Comparison of ENCODE assay signal across 19 cellular contexts in genomic region chr5:125528881-125529280, GRCh38.
"Had no signal": no experiment of that assay in that cellular context is flagged by ENCODE, and none has a peak within 500 bp of the region (broad histone marks: within the 10 kb centered on the region; RNA-seq: fewer than 3 reads in every experiment).

No MANE protein-coding gene starts in this region.

- H3K27me3 ChIP-seq: breast epithelium had no signal

- H3K27ac ChIP-seq: breast epithelium had no signal

- H3K36me3 ChIP-seq: breast epithelium had no signal

- H3K4me3 Mint-ChIP-seq: activated CD8-positive, alpha-beta T cell treated with anti-CD3 and anti-CD28 coated beads for 36 hours; activated naive CD4-positive, alpha-beta T cell treated with anti-CD3 and anti-CD28 coated beads, Interleukin-2, amount 10 ng/mL, durations not matched to agents 7 days and 5 days; activated naive CD8-positive, alpha-beta T cell treated with anti-CD3 and anti-CD28 coated beads for 36 hours; activated T-cell treated with anti-CD3 and anti-CD28 coated beads, Interleukin-2, amount 50 U/mL, for 72 hours; T-helper 1 cell treated with Interleukin-12 subunit alpha and Interleukin-12 subunit beta and Interleukin-4 antibody, amounts not matched to agents 30 μg/mL and 1 μg/mL, for 36 hours had no signal

- ATAC-seq: activated CD4-positive, CD25-positive, alpha-beta regulatory T cell treated with anti-CD3 and anti-CD28 coated beads, Interleukin-2, amount 50 U/mL, for 24 hours; activated CD8-positive, alpha-beta T cell treated with anti-CD3 and anti-CD28 coated beads for 36 hours; activated T-cell treated with anti-CD3 and anti-CD28 coated beads, Interleukin-2, amount 50 U/mL, for 72 hours had no signal

- H3K27me3 Mint-ChIP-seq: activated CD8-positive, alpha-beta T cell treated with anti-CD3 and anti-CD28 coated beads for 36 hours; activated naive CD4-positive, alpha-beta T cell treated with anti-CD3 and anti-CD28 coated beads, Interleukin-2, amount 10 ng/mL, durations not matched to agents 7 days and 5 days; activated naive CD8-positive, alpha-beta T cell treated with anti-CD3 and anti-CD28 coated beads for 36 hours had no signal

- DNase-seq: activated CD4-positive, alpha-beta T cell treated with anti-CD3 and anti-CD28 coated beads for 4 hours; activated CD8-positive, alpha-beta memory T cell treated with anti-CD3 and anti-CD28 coated beads, Interleukin-2, amount 50 U/mL, for 4 hours; activated CD8-positive, alpha-beta T cell treated with anti-CD3 and anti-CD28 coated beads for 36 hours; activated gamma-delta T cell treated with Interleukin-2 at 50 U/mL for 16 hours; activated naive CD4-positive, alpha-beta T cell treated with anti-CD3 and anti-CD28 coated beads, Interleukin-2, amount 10 ng/mL, durations not matched to agents 7 days and 5 days; activated naive CD8-positive, alpha-beta T cell treated with anti-CD3 and anti-CD28 coated beads for 36 hours; activated T-cell treated with anti-CD3 and anti-CD28 coated beads, Interleukin-2, amount 50 U/mL, for 72 hours; anterior cingulate cortex; caudate nucleus; NCI-H1105 treated with DMSO at 0.1 percent for 48 hours; NCI-H1436 treated with DMSO at 0.1 percent for 48 hours; NCI-H1930; NCI-H2171 treated with DMSO at 0.1 percent for 48 hours; NCI-H510A treated with DMSO at 0.1 percent for 48 hours; SHP77 treated with DMSO at 0.1 percent for 48 hours had no signal

- H3K9me3 Mint-ChIP-seq: activated CD8-positive, alpha-beta T cell treated with anti-CD3 and anti-CD28 coated beads for 36 hours had no signal

- H3K4me1 ChIP-seq: breast epithelium had no signal

- H3K9me3 ChIP-seq: breast epithelium had no signal

- H3K4me3 ChIP-seq: breast epithelium had no signal

- H3K4me1 Mint-ChIP-seq: activated naive CD4-positive, alpha-beta T cell treated with anti-CD3 and anti-CD28 coated beads, Interleukin-2, amount 10 ng/mL, durations not matched to agents 7 days and 5 days; activated naive CD8-positive, alpha-beta T cell treated with anti-CD3 and anti-CD28 coated beads for 36 hours had no signal

- H3K27ac Mint-ChIP-seq: activated CD8-positive, alpha-beta T cell treated with anti-CD3 and anti-CD28 coated beads for 36 hours; activated naive CD4-positive, alpha-beta T cell treated with anti-CD3 and anti-CD28 coated beads, Interleukin-2, amount 10 ng/mL, durations not matched to agents 7 days and 5 days; activated naive CD8-positive, alpha-beta T cell treated with anti-CD3 and anti-CD28 coated beads for 36 hours; activated T-cell treated with anti-CD3 and anti-CD28 coated beads, Interleukin-2, amount 50 U/mL, for 72 hours; activated T-helper 2 cell treated with anti-CD3 and anti-CD28 coated beads, Interferon-gamma antibody, Interleukin-2, Interleukin-4, amounts not matched to agents 10 μg/mL and 5 μg/mL and 100 μg/mL, durations not matched to agents 14 hours and 24 hours and 36 hours; T-helper 1 cell treated with Interleukin-12 subunit alpha and Interleukin-12 subunit beta and Interleukin-4 antibody, amounts not matched to agents 30 μg/mL and 1 μg/mL, for 36 hours had no signal
